ENCODE assay signal across 12 cellular contexts in genomic region chr9:105662184-105663104, GRCh38. TPM values are rescaled to one million over a fixed set of nuclear protein-coding genes. Genes with fewer than 3 reads are reported as not detected.
A peak's percentile ranks its signal among the peaks of the same experiment; 100 is the strongest.
DNase-seq lines count a peak whose midpoint lies in the region; ATAC-seq and FAIRE-seq lines count a peak whose summit lies in the region.
"Had no signal": no experiment of that assay in that cellular context is flagged by ENCODE, and none has a peak within 500 bp of the region (broad histone marks: within the 10 kb centered on the region; RNA-seq: fewer than 3 reads in every experiment).

TSS of gene TAL2 (plus strand) at chr9:105662457. CDS start at chr9:105662497, 40 bp downstream.

- H3K4me1 Mint-ChIP-seq in stimulated activated memory B cell treated with anti-CD40 and anti-IgM and Interleukin-4, amounts not matched to agents 10 μg/mL and 1 μg/mL and 100 μg/mL, for 72 hours = peaks cover 24% of the 10 kb centered on the region
- H3K4me1 Mint-ChIP-seq in naive thymus-derived CD8-positive, alpha-beta T cell = peaks cover 0 to 10% (median 0%) of the 10 kb centered on the region in 4 donors

- H3K9me3 Mint-ChIP-seq in stimulated activated memory B cell treated with anti-CD40 and anti-IgM and Interleukin-4, amounts not matched to agents 10 μg/mL and 1 μg/mL and 100 μg/mL, for 72 hours = no peaks in the 10 kb centered on the region
- no peaks in the 10 kb centered on the region for H3K9me3 Mint-ChIP-seq in naive thymus-derived CD8-positive, alpha-beta T cell

- H3K27me3 Mint-ChIP-seq in stimulated activated memory B cell treated with anti-CD40 and anti-IgM and Interleukin-4, amounts not matched to agents 10 μg/mL and 1 μg/mL and 100 μg/mL, for 72 hours = no peaks in the 10 kb centered on the region
- peaks cover 14 to 38% (median 20%) of the 10 kb centered on the region in 5 donors for H3K27me3 Mint-ChIP-seq in naive thymus-derived CD8-positive, alpha-beta T cell

- DNase-seq in GM19239 (ENCODE audit: insufficient read length, low spot score) (peak; percentile 16), MV-4-11 (lab: John Stamatoyannopoulos, UW) (no peak), pons (ENCODE audit: low spot score) (no peak)
- DNase-seq in activated CD4-positive, alpha-beta T cell treated with anti-CD3 and anti-CD28 coated beads for 4 hours = no peak
- no peak for DNase-seq in naive thymus-derived CD8-positive, alpha-beta T cell
- DNase-seq: GM23248, KBM-7, NCI-H510A had no signal

- H3K36me3 Mint-ChIP-seq in stimulated activated memory B cell treated with anti-CD40 and anti-IgM and Interleukin-4, amounts not matched to agents 10 μg/mL and 1 μg/mL and 100 μg/mL, for 72 hours = no peaks in the 10 kb centered on the region
- H3K36me3 Mint-ChIP-seq in naive thymus-derived CD8-positive, alpha-beta T cell = no peaks in the 10 kb centered on the region

- ATAC-seq in HG02588 (IDR thresholded peaks at IDR 0.05; ENCODE audit: unreplicated experiment) (peak; percentile 88), HG03432 (IDR thresholded peaks at IDR 0.05; ENCODE audit: unreplicated experiment) (peak; percentile 92)
- peak; percentile 97 for ATAC-seq in stimulated activated memory B cell treated with anti-CD40 and anti-IgM and Interleukin-4, amounts not matched to agents 10 μg/mL and 1 μg/mL and 100 μg/mL, for 72 hours
- ATAC-seq in naive thymus-derived CD8-positive, alpha-beta T cell = no peak

- FAIRE-seq in GM19239 (lab: Jason Lieb, UNC) = no peak
- FAIRE-seq: astrocyte had no signal

- H3K4me3 Mint-ChIP-seq in stimulated activated memory B cell treated with anti-CD40 and anti-IgM and Interleukin-4, amounts not matched to agents 10 μg/mL and 1 μg/mL and 100 μg/mL, for 72 hours = no peak within 1 kb of the TSS
- H3K4me3 Mint-ChIP-seq in naive thymus-derived CD8-positive, alpha-beta T cell = peak within 1 kb of the TSS in 1 of 10 donors; percentile 15

- peak within 1 kb of the TSS; percentile 86 for H3K27ac Mint-ChIP-seq in stimulated activated memory B cell treated with anti-CD40 and anti-IgM and Interleukin-4, amounts not matched to agents 10 μg/mL and 1 μg/mL and 100 μg/mL, for 72 hours
- peak within 1 kb of the TSS in 3 of 10 donors; percentile 25 to 68 (median 44) for H3K27ac Mint-ChIP-seq in naive thymus-derived CD8-positive, alpha-beta T cell

- POLR2A ChIA-PET in naive thymus-derived CD8-positive, alpha-beta T cell (lab: Charles Lee) = no interaction called here

RNA-seq across cellular contexts. Expression of gene TAL2, which starts in this region (rescaled TPM):
- total RNA-seq in naive thymus-derived CD8-positive, alpha-beta T cell = not detected
- polyA plus RNA-seq in naive thymus-derived CD8-positive, alpha-beta T cell = under 1 TPM in 1 of 3 donors, not detected in 2; 0.62 TPM
- total RNA-seq: astrocyte, GM23248 had no signal
- polyA plus RNA-seq: GM23248 had no signal

Comparison
In these comparisons a context has a peak if more than half of its experiments do, and no peak if none do; other contexts are left out.
1. ATAC-seq: peak in HG02588 (single experiment), HG03432 (single experiment) and stimulated activated memory B cell treated with anti-CD40 and anti-IgM and Interleukin-4, amounts not matched to agents 10 μg/mL and 1 μg/mL and 100 μg/mL, for 72 hours (single experiment); none in naive thymus-derived CD8-positive, alpha-beta T cell (0 of 2).